In genomic region chr2:41535575-41535974, GRCh38 we compare ENCODE assay signal across 11 cellular contexts.
"Had no signal": no experiment of that assay in that cellular context is flagged by ENCODE, and none has a peak within 500 bp of the region (broad histone marks: within the 10 kb centered on the region; RNA-seq: fewer than 3 reads in every experiment).

No MANE protein-coding gene starts in this region.

- FAIRE-seq: H1, H54 had no signal

- H2AFZ ChIP-seq: GM23248, GM23338 had no signal

- H3K27ac ChIP-seq: GM23248 had no signal

- H3K4me2 ChIP-seq: GM23338 had no signal

- H3K4me3 ChIP-seq: GM23248, GM23338, HAP-1 had no signal

- H3K4me1 ChIP-seq: HAP-1 had no signal

- DNase-seq: GM23248, GOT3, H7, H9, HCEC 1CT, HFFc6 had no signal

- H3K36me3 ChIP-seq: HAP-1 had no signal

- H3K9ac ChIP-seq: GM23248 had no signal

- ATAC-seq: GM23338, HCT116 had no signal

- H3K9me3 ChIP-seq: HAP-1 had no signal
